Comparison of ENCODE assay signal across 10 cellular contexts in the genomic region with DNA sequence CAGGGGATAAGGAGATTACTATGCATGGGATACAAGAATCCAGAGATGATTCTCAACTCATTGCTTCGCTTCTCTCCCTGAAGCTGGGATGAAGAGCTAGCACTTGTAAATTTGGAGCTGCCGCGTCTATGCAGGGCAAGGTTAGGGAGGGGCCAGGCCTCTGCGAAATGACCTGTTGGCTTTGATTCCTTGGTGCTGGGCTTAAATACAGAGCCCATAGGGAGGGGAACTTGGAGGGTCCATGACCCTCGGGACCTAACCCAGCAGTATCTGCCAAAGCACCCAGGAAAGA. TPM values are rescaled to one million over a fixed set of nuclear protein-coding genes. Genes with fewer than 3 reads are reported as not detected.
DNase-seq lines count a peak whose midpoint lies in the region; ATAC-seq and TF ChIP-seq lines count a peak whose summit lies in the region.
"Had no signal": no experiment of that assay in that cellular context is flagged by ENCODE, and none has a peak within 500 bp of the region (broad histone marks: within the 10 kb centered on the region; RNA-seq: fewer than 3 reads in every experiment).

No MANE protein-coding gene starts in this region.

- TF ChIP-seq CTCF in foreskin keratinocyte (conservative IDR thresholded peaks at IDR 0.05), result no peak
- no peak for TF ChIP-seq CTCF in psoas muscle (IDR thresholded peaks at IDR 0.05)

- ATAC-seq in foreskin keratinocyte (peak; percentile 14), psoas muscle (no peak)

- intact Hi-C loops in psoas muscle (cut with DNase I), result no loop called here

- H3K4me3 ChIP-seq in SJSA1 (peak overlapping the region; percentile 39), psoas muscle (peak overlapping the region; percentile 58)

- DNase-seq in EL (peak; percentile 41), SJSA1 (ENCODE audit: low read depth in 1 of 2, low spot score in 2 of 2) (peak in 1 of 2 experiments; percentile 64), foreskin keratinocyte (peak; percentile 40 to 66), psoas muscle (no peak), NCI-H1092 (lab: John Stamatoyannopoulos, UW) (no peak), NCI-H146 treated with DMSO at 0.1 percent for 48 hours (lab: John Stamatoyannopoulos, UW; ENCODE audit: unreplicated experiment) (no peak), 8988T (no peak)
- DNase-seq in activated naive CD4-positive, alpha-beta T cell treated with Interleukin-2 at 50 U/mL for 16 hours, result no peak
- DNase-seq: NCI-H1436 treated with DMSO at 0.1 percent for 48 hours, WERI-Rb-1 had no signal

- no peak overlapping the region for H3K27ac ChIP-seq in SJSA1
- no peak overlapping the region for H3K27ac ChIP-seq in foreskin keratinocyte
- H3K27ac ChIP-seq in psoas muscle, result no peak overlapping the region
- H3K27ac ChIP-seq: WERI-Rb-1 had no signal

- H3K4me1 ChIP-seq in SJSA1 (replicated peaks) (peaks cover 22% of the 10 kb centered on the region), foreskin keratinocyte (peaks cover 4% of the 10 kb centered on the region), psoas muscle (peaks cover 3% of the 10 kb centered on the region)

- peaks cover 20% of the 10 kb centered on the region for H3K27me3 ChIP-seq in SJSA1 (replicated peaks)
- peaks cover 90% of the 10 kb centered on the region for H3K27me3 ChIP-seq in foreskin keratinocyte
- H3K27me3 ChIP-seq in psoas muscle (ENCODE audit: insufficient read depth in 3 of 3, low read length in 2 of 3), result peaks cover 5 to 45% (median 9%) of the 10 kb centered on the region in 3 donors

- H3K36me3 ChIP-seq in SJSA1 (no peaks in the 10 kb centered on the region), psoas muscle (ENCODE audit: insufficient read depth in 1 of 2, low read depth in 1 of 2) (no peaks in the 10 kb centered on the region)
- H3K36me3 ChIP-seq: WERI-Rb-1 had no signal

- H3K9me3 ChIP-seq in SJSA1 (replicated peaks) (no peaks in the 10 kb centered on the region; the same call in 1 of the 2 replicates), psoas muscle (no peaks in the 10 kb centered on the region)

- 0 to 1% (median 0%) methylated on average over 5 of the region's 5 CpGs for WGBS in psoas muscle, 3 donors

RNA-seq across cellular contexts. Expression of a gene that starts 0.7 kb away (rescaled TPM):
- 2.5 and 3.3 TPM in 2 replicates for total RNA-seq in SJSA1 (2014; rRNA removed; shearing (Covaris generic))
- total RNA-seq in foreskin keratinocyte (not detected in 2 replicates), psoas muscle (under 1 TPM in 1 of 4 donors, not detected in 3; 0.47 TPM)
- polyA plus RNA-seq in foreskin keratinocyte (not detected in 2 replicates), psoas muscle (under 1 TPM in 2 of 3 donors, not detected in 1; 0.01 to 0.03 TPM)

Comparison
In these comparisons a context has a peak if more than half of its experiments do, and no peak if none do; other contexts are left out.
1. DNase-seq: peak in EL (single experiment) and foreskin keratinocyte (2 of 2); none in psoas muscle (0 of 2), activated naive CD4-positive, alpha-beta T cell treated with Interleukin-2 at 50 U/mL for 16 hours (single experiment), NCI-H1092 (single experiment), NCI-H146 treated with DMSO at 0.1 percent for 48 hours (single experiment) and 8988T (single experiment).